8 cellular contexts compared by ENCODE assay signal in genomic region chr3:172332256-172333041, GRCh38.
A peak's percentile ranks its signal among the peaks of the same experiment; 100 is the strongest.
DNase-seq lines count a peak whose midpoint lies in the region; ATAC-seq, FAIRE-seq and TF ChIP-seq lines count a peak whose summit lies in the region.

No MANE protein-coding gene starts in this region.

- POLR2A ChIA-PET in activated CD8-positive, alpha-beta T cell treated with anti-CD3 and anti-CD28 coated beads for 36 hours (lab: Charles Lee), result no interaction called here

- ATAC-seq in GM18870 (IDR thresholded peaks at IDR 0.05; ENCODE audit: unreplicated experiment) (peak; percentile 63), HG03442 (IDR thresholded peaks at IDR 0.05; ENCODE audit: unreplicated experiment) (peak; percentile 76)
- peak; percentile 79 for ATAC-seq in activated CD8-positive, alpha-beta T cell treated with anti-CD3 and anti-CD28 coated beads for 36 hours
- peak; percentile 74 for ATAC-seq in stimulated activated effector memory CD8-positive, alpha-beta T cell treated with anti-CD3 and anti-CD28 coated beads, Interleukin-12 subunit alpha, Interleukin-12 subunit beta, amount 100 ng/mL, for 72 hours

- TF ChIP-seq CTCF in AG10803 (conservative IDR thresholded peaks at IDR 0.05; ENCODE audit: low read length), result peak; percentile 96
- TF ChIP-seq CTCF in activated CD8-positive, alpha-beta T cell treated with anti-CD3 and anti-CD28 coated beads for 36 hours (IDR thresholded peaks at IDR 0.05), result peak; percentile 86

- intact Hi-C loops in activated CD8-positive, alpha-beta T cell treated with anti-CD3 and anti-CD28 coated beads for 36 hours (cut with micrococcal nuclease), result loop anchor here (5.0 to 10.0 kb wide), 2 partner anchors 142 to 335 kb away; no protein-coding TSS in a partner anchor

- H3K4me3 ChIP-seq in AG10803 (ENCODE audit: low read length), result no peak overlapping the region

- peak; percentile 88 for FAIRE-seq in endometrium (lab: Jason Lieb, UNC)

- H3K27ac Mint-ChIP-seq in activated CD8-positive, alpha-beta T cell treated with anti-CD3 and anti-CD28 coated beads for 36 hours, result no peak overlapping the region
- H3K27ac Mint-ChIP-seq in stimulated activated effector memory CD8-positive, alpha-beta T cell treated with anti-CD3 and anti-CD28 coated beads, Interleukin-12 subunit alpha, Interleukin-12 subunit beta, amount 100 ng/mL, for 72 hours, result peak overlapping the region; percentile 73

- CTCF ChIA-PET in activated CD8-positive, alpha-beta T cell treated with anti-CD3 and anti-CD28 coated beads for 36 hours (lab: Charles Lee), result interaction anchor here (0.6 to 3.3 kb wide), 87 partner anchors 9 to 792 kb away, joined by 3 to 48 read pairs (median 4); no protein-coding TSS in a partner anchor

- H3K4me3 Mint-ChIP-seq in activated CD8-positive, alpha-beta T cell treated with anti-CD3 and anti-CD28 coated beads for 36 hours, result no peak overlapping the region
- no peak overlapping the region for H3K4me3 Mint-ChIP-seq in stimulated activated effector memory CD8-positive, alpha-beta T cell treated with anti-CD3 and anti-CD28 coated beads, Interleukin-12 subunit alpha, Interleukin-12 subunit beta, amount 100 ng/mL, for 72 hours

- no peaks in the 10 kb centered on the region for H3K9me3 Mint-ChIP-seq in activated CD8-positive, alpha-beta T cell treated with anti-CD3 and anti-CD28 coated beads for 36 hours
- H3K9me3 Mint-ChIP-seq in stimulated activated effector memory CD8-positive, alpha-beta T cell treated with anti-CD3 and anti-CD28 coated beads, Interleukin-12 subunit alpha, Interleukin-12 subunit beta, amount 100 ng/mL, for 72 hours, result no peaks in the 10 kb centered on the region

- no peaks in the 10 kb centered on the region for H3K4me1 Mint-ChIP-seq in activated CD8-positive, alpha-beta T cell treated with anti-CD3 and anti-CD28 coated beads for 36 hours (ENCODE audit: low read depth)
- peaks cover 5% of the 10 kb centered on the region for H3K4me1 Mint-ChIP-seq in stimulated activated effector memory CD8-positive, alpha-beta T cell treated with anti-CD3 and anti-CD28 coated beads, Interleukin-12 subunit alpha, Interleukin-12 subunit beta, amount 100 ng/mL, for 72 hours

- H3K36me3 Mint-ChIP-seq in activated CD8-positive, alpha-beta T cell treated with anti-CD3 and anti-CD28 coated beads for 36 hours (ENCODE audit: low read depth), result peaks cover 7% of the 10 kb centered on the region
- H3K36me3 Mint-ChIP-seq in stimulated activated effector memory CD8-positive, alpha-beta T cell treated with anti-CD3 and anti-CD28 coated beads, Interleukin-12 subunit alpha, Interleukin-12 subunit beta, amount 100 ng/mL, for 72 hours, result peaks cover 70% of the 10 kb centered on the region

- H3K27me3 Mint-ChIP-seq in activated CD8-positive, alpha-beta T cell treated with anti-CD3 and anti-CD28 coated beads for 36 hours, result no peaks in the 10 kb centered on the region

- DNase-seq in AG10803 (ENCODE audit: low read depth), result peak; percentile 62
- DNase-seq in NCI-H82 treated with DMSO at 0.1 percent for 48 hours (lab: John Stamatoyannopoulos, UW; ENCODE audit: unreplicated experiment), result peak; percentile 23
- peak; percentile 63 for DNase-seq in activated CD8-positive, alpha-beta T cell treated with anti-CD3 and anti-CD28 coated beads for 36 hours
- peak; percentile 56 for DNase-seq in middle frontal gyrus (ENCODE audit: extremely low spot score, low spot score)
- DNase-seq in stimulated activated effector memory CD8-positive, alpha-beta T cell treated with anti-CD3 and anti-CD28 coated beads, Interleukin-12 subunit alpha, Interleukin-12 subunit beta, amount 100 ng/mL, for 72 hours (ENCODE audit: low spot score in 2 of 2), result peak; percentile 25 to 65
